Comparison of ENCODE assay signal across 1 cellular context in genomic region chr14:23483216-23483854, GRCh38.
TF ChIP-seq lines count a peak whose summit lies in the region.

No MANE protein-coding gene starts in this region.

TF ChIP-seq in A549, 52 proteins besides CTCF, POLR2A, EP300 and RAD21 (continued from another document):
- TF ChIP-seq HMGXB4 (CRISPR knock-in tag; IDR thresholded peaks at IDR 0.05; ENCODE audit: borderline replicate concordance): no peak
- no peak for TF ChIP-seq ZC3H11A (IDR thresholded peaks at IDR 0.05)
- TF ChIP-seq KDM1A (IDR thresholded peaks at IDR 0.05; ENCODE audit: low read depth): no peak
- no peak for TF ChIP-seq ESRRA (IDR thresholded peaks at IDR 0.05; ENCODE audit: borderline replicate concordance, low read length)
